5 cellular contexts compared by ENCODE assay signal in genomic region chr16:19033761-19034160, GRCh38.
"Had no signal": no experiment of that assay in that cellular context is flagged by ENCODE, and none has a peak within 500 bp of the region (broad histone marks: within the 10 kb centered on the region; RNA-seq: fewer than 3 reads in every experiment).

No MANE protein-coding gene starts in this region.

- DNase-seq: H9, HCEC 1CT, IMR-90 had no signal

- H3K27ac Mint-ChIP-seq: GM23338 had no signal

- H3K4me1 Mint-ChIP-seq: GM23338, H9 had no signal

- H3K4me3 Mint-ChIP-seq: GM23338, H9 had no signal

- H3K4me3 ChIP-seq: GM23338, K562 had no signal
